Comparison of ENCODE assay signal across 33 cellular contexts in the genomic region with DNA sequence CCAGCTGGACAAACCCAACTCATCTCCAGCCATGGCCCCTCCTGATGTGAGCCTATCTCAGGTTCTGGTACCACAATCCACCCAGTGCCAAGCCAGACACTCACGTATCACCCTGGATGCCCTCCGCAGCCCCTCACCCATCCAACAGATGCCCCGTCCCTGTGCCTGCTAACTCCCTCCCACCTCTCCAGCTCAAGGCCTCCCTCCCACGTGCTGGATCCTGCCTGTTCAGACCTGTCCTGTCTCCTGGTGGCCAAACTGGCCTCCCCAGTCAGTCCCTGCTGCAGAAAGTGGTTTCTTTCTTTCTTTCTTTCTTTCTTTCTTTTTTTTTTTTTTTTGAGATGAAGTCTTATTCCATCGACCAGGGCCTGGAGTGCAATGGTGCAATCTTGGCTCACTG.
A peak's percentile ranks its signal among the peaks of the same experiment; 100 is the strongest.
DNase-seq lines count a peak whose midpoint lies in the region; ATAC-seq, FAIRE-seq and TF ChIP-seq lines count a peak whose summit lies in the region.
"Had no signal": no experiment of that assay in that cellular context is flagged by ENCODE, and none has a peak within 500 bp of the region (broad histone marks: within the 10 kb centered on the region; RNA-seq: fewer than 3 reads in every experiment).

No MANE protein-coding gene starts in this region.

- H3K9me3 ChIP-seq in RWPE2 (ENCODE audit: severe bottlenecking), result no peaks in the 10 kb centered on the region
- H3K9me3 ChIP-seq: BLaER1, esophagus muscularis mucosa, psoas muscle, SJSA1, stomach had no signal

- DNase-seq in DMS79 (lab: John Stamatoyannopoulos, UW) (peak; percentile 60), HPDE6-E6E7 (ENCODE audit: extremely low spot score) (peak; percentile 60), RWPE2 (ENCODE audit: low spot score) (no peak), foreskin keratinocyte (peak in 1 of 2 donors; percentile 17), iPS-NIHi11 (ENCODE audit: low spot score) (no peak), urothelium cell line (ENCODE audit: low spot score) (no peak)
- no peak for DNase-seq in activated T-helper 2 cell treated with anti-CD3 and anti-CD28 coated beads, Interferon-gamma antibody, Interleukin-2, Interleukin-4, amounts not matched to agents 10 μg/mL and 5 μg/mL and 100 μg/mL, durations not matched to agents 14 hours and 24 hours and 36 hours (ENCODE audit: low spot score)
- DNase-seq: activated naive CD4-positive, alpha-beta T cell; activated naive CD8-positive, alpha-beta T cell treated with anti-CD3 and anti-CD28 coated beads, Interleukin-2, amount 50 U/mL, for 24 hours; activated T-cell treated with anti-CD3 and anti-CD28 coated beads, Interleukin-2, amount 50 U/mL, for 72 hours; DMS53; foreskin fibroblast; head of caudate nucleus; KBM-7; NCI-H1092 treated with DMSO at 0.1 percent for 48 hours; NCI-H82; occipital lobe; psoas muscle; stimulated activated CD4-positive, alpha-beta T cell treated with anti-CD3 and anti-CD28 coated beads, Interleukin-12 subunit alpha, Interleukin-12 subunit beta, amount 100 ng/mL, for 4 hours; stimulated activated CD4-positive, alpha-beta T cell treated with anti-CD3 and anti-CD28 coated beads, Interleukin-2, amount 100 ng/mL, for 48 hours; stomach; T-helper 9 cell had no signal

- no peak overlapping the region for H3K27ac Mint-ChIP-seq in activated T-helper 2 cell treated with anti-CD3 and anti-CD28 coated beads, Interferon-gamma antibody, Interleukin-2, Interleukin-4, amounts not matched to agents 10 μg/mL and 5 μg/mL and 100 μg/mL, durations not matched to agents 14 hours and 24 hours and 36 hours
- H3K27ac Mint-ChIP-seq: activated naive CD8-positive, alpha-beta T cell treated with anti-CD3 and anti-CD28 coated beads, Interleukin-2, amount 50 U/mL, for 24 hours; activated T-cell treated with anti-CD3 and anti-CD28 coated beads, Interleukin-2, amount 50 U/mL, for 72 hours; dendritic cell treated with granulocyte-macrophage colony-stimulating factor and Interleukin-4, amounts not matched to agents 40 ng/mL and 50 ng/mL, for 4 days; GM23338; WTC11 had no signal

- intact Hi-C loops in activated T-helper 2 cell treated with anti-CD3 and anti-CD28 coated beads, Interferon-gamma antibody, Interleukin-2, Interleukin-4, amounts not matched to agents 10 μg/mL and 5 μg/mL and 100 μg/mL, durations not matched to agents 14 hours and 24 hours and 36 hours (cut with micrococcal nuclease), result no loop called here

- TF ChIP-seq CTCF in RWPE2 (IDR thresholded peaks at IDR 0.05; ENCODE audit: poor library complexity, severe bottlenecking) (no peak), foreskin keratinocyte (conservative IDR thresholded peaks at IDR 0.05) (no peak)

- peaks cover 15% of the 10 kb centered on the region for H3K36me3 Mint-ChIP-seq in activated T-helper 2 cell treated with anti-CD3 and anti-CD28 coated beads, Interferon-gamma antibody, Interleukin-2, Interleukin-4, amounts not matched to agents 10 μg/mL and 5 μg/mL and 100 μg/mL, durations not matched to agents 14 hours and 24 hours and 36 hours (ENCODE audit: low read depth)

- no peak overlapping the region for H3K27ac ChIP-seq in RWPE2 (ENCODE audit: poor library complexity, severe bottlenecking)
- H3K27ac ChIP-seq in foreskin keratinocyte, result no peak overlapping the region
- H3K27ac ChIP-seq: BLaER1, esophagus muscularis mucosa, psoas muscle, SJSA1, stomach had no signal

- no peak overlapping the region for H3K4me3 Mint-ChIP-seq in activated T-helper 2 cell treated with anti-CD3 and anti-CD28 coated beads, Interferon-gamma antibody, Interleukin-2, Interleukin-4, amounts not matched to agents 10 μg/mL and 5 μg/mL and 100 μg/mL, durations not matched to agents 14 hours and 24 hours and 36 hours (ENCODE audit: low read depth)
- H3K4me3 Mint-ChIP-seq: activated naive CD8-positive, alpha-beta T cell treated with anti-CD3 and anti-CD28 coated beads, Interleukin-2, amount 50 U/mL, for 24 hours; activated T-cell treated with anti-CD3 and anti-CD28 coated beads, Interleukin-2, amount 50 U/mL, for 72 hours; central memory CD8-positive, alpha-beta T cell; dendritic cell treated with granulocyte-macrophage colony-stimulating factor and Interleukin-4, amounts not matched to agents 40 ng/mL and 50 ng/mL, for 4 days; GM23338; WTC11 had no signal

- no peak for FAIRE-seq in urothelium cell line (lab: Jason Lieb, UNC)
- FAIRE-seq: astrocyte, G401.6, keratinocyte had no signal

- H3K36me3 ChIP-seq in RWPE2 (ENCODE audit: low read depth), result no peaks in the 10 kb centered on the region
- H3K36me3 ChIP-seq: esophagus muscularis mucosa, SJSA1, stomach had no signal

- H3K27me3 Mint-ChIP-seq in activated T-helper 2 cell treated with anti-CD3 and anti-CD28 coated beads, Interferon-gamma antibody, Interleukin-2, Interleukin-4, amounts not matched to agents 10 μg/mL and 5 μg/mL and 100 μg/mL, durations not matched to agents 14 hours and 24 hours and 36 hours (ENCODE audit: low read depth), result no peaks in the 10 kb centered on the region
- H3K27me3 Mint-ChIP-seq: activated naive CD8-positive, alpha-beta T cell treated with anti-CD3 and anti-CD28 coated beads, Interleukin-2, amount 50 U/mL, for 24 hours; central memory CD8-positive, alpha-beta T cell had no signal

- no peaks in the 10 kb centered on the region for H3K9me3 Mint-ChIP-seq in activated T-helper 2 cell treated with anti-CD3 and anti-CD28 coated beads, Interferon-gamma antibody, Interleukin-2, Interleukin-4, amounts not matched to agents 10 μg/mL and 5 μg/mL and 100 μg/mL, durations not matched to agents 14 hours and 24 hours and 36 hours
- H3K9me3 Mint-ChIP-seq: activated naive CD8-positive, alpha-beta T cell treated with anti-CD3 and anti-CD28 coated beads, Interleukin-2, amount 50 U/mL, for 24 hours; activated T-cell treated with anti-CD3 and anti-CD28 coated beads, Interleukin-2, amount 50 U/mL, for 72 hours; central memory CD8-positive, alpha-beta T cell; dendritic cell treated with granulocyte-macrophage colony-stimulating factor and Interleukin-4, amounts not matched to agents 40 ng/mL and 50 ng/mL, for 4 days; GM23338; WTC11 had no signal

- H3K4me1 ChIP-seq in RWPE2 (ENCODE audit: insufficient read depth, poor library complexity, severe bottlenecking) (no peaks in the 10 kb centered on the region), foreskin keratinocyte (no peaks in the 10 kb centered on the region)
- H3K4me1 ChIP-seq: esophagus muscularis mucosa, psoas muscle, SJSA1, stomach had no signal

- ATAC-seq in RWPE2 (ENCODE audit: low read depth) (peak; percentile 66), foreskin keratinocyte (peak; percentile 43)
- ATAC-seq: activated naive CD8-positive, alpha-beta T cell treated with anti-CD3 and anti-CD28 coated beads, Interleukin-2, amount 50 U/mL, for 24 hours; activated T-cell treated with anti-CD3 and anti-CD28 coated beads, Interleukin-2, amount 50 U/mL, for 72 hours; GM23338; psoas muscle; sciatic nerve; WTC11 had no signal

- H3K4me1 Mint-ChIP-seq in activated T-helper 2 cell treated with anti-CD3 and anti-CD28 coated beads, Interferon-gamma antibody, Interleukin-2, Interleukin-4, amounts not matched to agents 10 μg/mL and 5 μg/mL and 100 μg/mL, durations not matched to agents 14 hours and 24 hours and 36 hours (ENCODE audit: low read depth), result no peaks in the 10 kb centered on the region
- H3K4me1 Mint-ChIP-seq: activated naive CD8-positive, alpha-beta T cell treated with anti-CD3 and anti-CD28 coated beads, Interleukin-2, amount 50 U/mL, for 24 hours; central memory CD8-positive, alpha-beta T cell had no signal

- no peaks in the 10 kb centered on the region for H3K27me3 ChIP-seq in RWPE2 (ENCODE audit: insufficient read depth, poor library complexity, severe bottlenecking)
- peaks cover 4% of the 10 kb centered on the region for H3K27me3 ChIP-seq in foreskin keratinocyte
- H3K27me3 ChIP-seq: BLaER1, esophagus muscularis mucosa, SJSA1, stomach had no signal

- H3K4me3 ChIP-seq in RWPE2 (ENCODE audit: severe bottlenecking), result no peak overlapping the region
- H3K4me3 ChIP-seq: BLaER1, esophagus muscularis mucosa, GM23338, psoas muscle, SJSA1, stomach had no signal

Comparison
In these comparisons a context has a peak if more than half of its experiments do, and no peak if none do; other contexts are left out.
1. DNase-seq: peak in DMS79 (single experiment) and HPDE6-E6E7 (single experiment); none in RWPE2 (single experiment), iPS-NIHi11 (single experiment), urothelium cell line (single experiment) and activated T-helper 2 cell treated with anti-CD3 and anti-CD28 coated beads, Interferon-gamma antibody, Interleukin-2, Interleukin-4, amounts not matched to agents 10 μg/mL and 5 μg/mL and 100 μg/mL, durations not matched to agents 14 hours and 24 hours and 36 hours (single experiment).